2 cellular contexts compared by ENCODE assay signal in the genomic region with DNA sequence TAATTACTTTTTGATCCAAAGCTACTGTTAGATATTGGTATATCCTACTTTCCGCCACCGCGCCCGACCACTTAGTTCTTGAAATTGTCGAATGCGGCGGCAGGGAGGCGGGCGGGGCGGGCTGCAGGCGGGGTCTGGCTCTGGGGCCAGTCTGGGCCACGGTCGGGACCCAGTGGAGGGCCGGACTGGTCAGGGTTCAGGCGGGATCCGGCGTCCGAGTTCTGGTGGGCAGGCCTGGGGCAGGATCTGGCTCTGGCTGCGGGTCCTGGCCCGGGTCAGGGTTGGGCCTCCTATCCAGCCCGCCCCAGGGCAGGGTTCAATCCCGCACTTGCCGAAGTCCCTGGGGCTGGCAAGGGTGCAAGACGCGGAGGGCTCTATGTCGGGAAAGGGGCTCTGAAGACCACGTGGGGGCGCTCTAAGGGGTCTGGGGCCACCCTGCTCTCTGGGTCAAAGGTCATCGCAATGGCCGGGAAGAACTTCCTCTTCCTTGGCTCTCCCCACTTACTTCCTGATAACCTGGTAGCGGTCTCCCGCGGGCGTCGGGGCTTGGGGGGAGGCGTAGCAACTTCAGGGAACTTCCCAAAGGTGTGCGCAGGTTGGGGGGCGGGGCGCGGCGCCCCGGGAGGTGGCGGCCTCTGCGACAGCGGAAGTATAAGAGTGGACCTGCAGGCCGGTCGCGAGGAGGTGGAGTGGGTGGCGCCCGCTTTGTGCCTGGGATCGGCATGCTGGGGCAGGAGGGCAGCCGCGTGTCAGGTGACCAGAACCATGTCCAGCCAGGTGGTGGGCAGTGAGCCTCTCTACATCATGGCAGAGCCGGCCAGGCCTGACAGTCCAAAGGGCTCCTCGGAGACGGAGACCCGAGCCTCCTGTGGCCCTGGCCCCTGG.
TF ChIP-seq lines count a peak whose summit lies in the region.

No MANE protein-coding gene starts in this region.

TF ChIP-seq in GM23338, 12 proteins besides CTCF, POLR2A, EP300 and RAD21 (continued from another document):
- TF ChIP-seq, protein P1, sequence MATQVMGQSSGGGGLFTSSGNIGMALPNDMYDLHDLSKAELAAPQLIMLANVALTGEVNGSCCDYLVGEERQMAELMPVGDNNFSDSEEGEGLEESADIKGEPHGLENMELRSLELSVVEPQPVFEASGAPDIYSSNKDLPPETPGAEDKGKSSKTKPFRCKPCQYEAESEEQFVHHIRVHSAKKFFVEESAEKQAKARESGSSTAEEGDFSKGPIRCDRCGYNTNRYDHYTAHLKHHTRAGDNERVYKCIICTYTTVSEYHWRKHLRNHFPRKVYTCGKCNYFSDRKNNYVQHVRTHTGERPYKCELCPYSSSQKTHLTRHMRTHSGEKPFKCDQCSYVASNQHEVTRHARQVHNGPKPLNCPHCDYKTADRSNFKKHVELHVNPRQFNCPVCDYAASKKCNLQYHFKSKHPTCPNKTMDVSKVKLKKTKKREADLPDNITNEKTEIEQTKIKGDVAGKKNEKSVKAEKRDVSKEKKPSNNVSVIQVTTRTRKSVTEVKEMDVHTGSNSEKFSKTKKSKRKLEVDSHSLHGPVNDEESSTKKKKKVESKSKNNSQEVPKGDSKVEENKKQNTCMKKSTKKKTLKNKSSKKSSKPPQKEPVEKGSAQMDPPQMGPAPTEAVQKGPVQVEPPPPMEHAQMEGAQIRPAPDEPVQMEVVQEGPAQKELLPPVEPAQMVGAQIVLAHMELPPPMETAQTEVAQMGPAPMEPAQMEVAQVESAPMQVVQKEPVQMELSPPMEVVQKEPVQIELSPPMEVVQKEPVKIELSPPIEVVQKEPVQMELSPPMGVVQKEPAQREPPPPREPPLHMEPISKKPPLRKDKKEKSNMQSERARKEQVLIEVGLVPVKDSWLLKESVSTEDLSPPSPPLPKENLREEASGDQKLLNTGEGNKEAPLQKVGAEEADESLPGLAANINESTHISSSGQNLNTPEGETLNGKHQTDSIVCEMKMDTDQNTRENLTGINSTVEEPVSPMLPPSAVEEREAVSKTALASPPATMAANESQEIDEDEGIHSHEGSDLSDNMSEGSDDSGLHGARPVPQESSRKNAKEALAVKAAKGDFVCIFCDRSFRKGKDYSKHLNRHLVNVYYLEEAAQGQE (IDR thresholded peaks at IDR 0.05; ENCODE audit: unreplicated experiment): no peak
TF ChIP-seq in GM23338: peak in this region for 0.

TF ChIP-seq in WTC11, 78 proteins besides CTCF, POLR2A, EP300 and RAD21 (continued from another document):
- TF ChIP-seq, protein P2, sequence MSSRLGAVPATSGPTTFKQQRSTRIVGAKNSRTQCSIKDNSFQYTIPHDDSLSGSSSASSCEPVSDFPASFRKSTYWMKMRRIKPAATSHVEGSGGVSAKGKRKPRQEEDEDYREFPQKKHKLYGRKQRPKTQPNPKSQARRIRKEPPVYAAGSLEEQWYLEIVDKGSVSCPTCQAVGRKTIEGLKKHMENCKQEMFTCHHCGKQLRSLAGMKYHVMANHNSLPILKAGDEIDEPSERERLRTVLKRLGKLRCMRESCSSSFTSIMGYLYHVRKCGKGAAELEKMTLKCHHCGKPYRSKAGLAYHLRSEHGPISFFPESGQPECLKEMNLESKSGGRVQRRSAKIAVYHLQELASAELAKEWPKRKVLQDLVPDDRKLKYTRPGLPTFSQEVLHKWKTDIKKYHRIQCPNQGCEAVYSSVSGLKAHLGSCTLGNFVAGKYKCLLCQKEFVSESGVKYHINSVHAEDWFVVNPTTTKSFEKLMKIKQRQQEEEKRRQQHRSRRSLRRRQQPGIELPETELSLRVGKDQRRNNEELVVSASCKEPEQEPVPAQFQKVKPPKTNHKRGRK (CRISPR knock-in tag; IDR thresholded peaks at IDR 0.05; ENCODE audit: borderline replicate concordance): no peak
- no peak for TF ChIP-seq ATF1 (CRISPR knock-in tag; IDR thresholded peaks at IDR 0.05)
- no peak for TF ChIP-seq NFYB (CRISPR knock-in tag; conservative IDR thresholded peaks at IDR 0.05; ENCODE audit: low read depth)
- no peak for TF ChIP-seq GRHL2 (CRISPR knock-in tag; IDR thresholded peaks at IDR 0.05; ENCODE audit: insufficient replicate concordance, severe bottlenecking)
- TF ChIP-seq, protein P3, sequence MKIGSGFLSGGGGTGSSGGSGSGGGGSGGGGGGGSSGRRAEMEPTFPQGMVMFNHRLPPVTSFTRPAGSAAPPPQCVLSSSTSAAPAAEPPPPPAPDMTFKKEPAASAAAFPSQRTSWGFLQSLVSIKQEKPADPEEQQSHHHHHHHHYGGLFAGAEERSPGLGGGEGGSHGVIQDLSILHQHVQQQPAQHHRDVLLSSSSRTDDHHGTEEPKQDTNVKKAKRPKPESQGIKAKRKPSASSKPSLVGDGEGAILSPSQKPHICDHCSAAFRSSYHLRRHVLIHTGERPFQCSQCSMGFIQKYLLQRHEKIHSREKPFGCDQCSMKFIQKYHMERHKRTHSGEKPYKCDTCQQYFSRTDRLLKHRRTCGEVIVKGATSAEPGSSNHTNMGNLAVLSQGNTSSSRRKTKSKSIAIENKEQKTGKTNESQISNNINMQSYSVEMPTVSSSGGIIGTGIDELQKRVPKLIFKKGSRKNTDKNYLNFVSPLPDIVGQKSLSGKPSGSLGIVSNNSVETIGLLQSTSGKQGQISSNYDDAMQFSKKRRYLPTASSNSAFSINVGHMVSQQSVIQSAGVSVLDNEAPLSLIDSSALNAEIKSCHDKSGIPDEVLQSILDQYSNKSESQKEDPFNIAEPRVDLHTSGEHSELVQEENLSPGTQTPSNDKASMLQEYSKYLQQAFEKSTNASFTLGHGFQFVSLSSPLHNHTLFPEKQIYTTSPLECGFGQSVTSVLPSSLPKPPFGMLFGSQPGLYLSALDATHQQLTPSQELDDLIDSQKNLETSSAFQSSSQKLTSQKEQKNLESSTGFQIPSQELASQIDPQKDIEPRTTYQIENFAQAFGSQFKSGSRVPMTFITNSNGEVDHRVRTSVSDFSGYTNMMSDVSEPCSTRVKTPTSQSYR (CRISPR knock-in tag; IDR thresholded peaks at IDR 0.05): no peak
- TF ChIP-seq PRRX2 (CRISPR knock-in tag; IDR thresholded peaks at IDR 0.05): no peak
